1 cellular context compared by ENCODE assay signal in the genomic region with DNA sequence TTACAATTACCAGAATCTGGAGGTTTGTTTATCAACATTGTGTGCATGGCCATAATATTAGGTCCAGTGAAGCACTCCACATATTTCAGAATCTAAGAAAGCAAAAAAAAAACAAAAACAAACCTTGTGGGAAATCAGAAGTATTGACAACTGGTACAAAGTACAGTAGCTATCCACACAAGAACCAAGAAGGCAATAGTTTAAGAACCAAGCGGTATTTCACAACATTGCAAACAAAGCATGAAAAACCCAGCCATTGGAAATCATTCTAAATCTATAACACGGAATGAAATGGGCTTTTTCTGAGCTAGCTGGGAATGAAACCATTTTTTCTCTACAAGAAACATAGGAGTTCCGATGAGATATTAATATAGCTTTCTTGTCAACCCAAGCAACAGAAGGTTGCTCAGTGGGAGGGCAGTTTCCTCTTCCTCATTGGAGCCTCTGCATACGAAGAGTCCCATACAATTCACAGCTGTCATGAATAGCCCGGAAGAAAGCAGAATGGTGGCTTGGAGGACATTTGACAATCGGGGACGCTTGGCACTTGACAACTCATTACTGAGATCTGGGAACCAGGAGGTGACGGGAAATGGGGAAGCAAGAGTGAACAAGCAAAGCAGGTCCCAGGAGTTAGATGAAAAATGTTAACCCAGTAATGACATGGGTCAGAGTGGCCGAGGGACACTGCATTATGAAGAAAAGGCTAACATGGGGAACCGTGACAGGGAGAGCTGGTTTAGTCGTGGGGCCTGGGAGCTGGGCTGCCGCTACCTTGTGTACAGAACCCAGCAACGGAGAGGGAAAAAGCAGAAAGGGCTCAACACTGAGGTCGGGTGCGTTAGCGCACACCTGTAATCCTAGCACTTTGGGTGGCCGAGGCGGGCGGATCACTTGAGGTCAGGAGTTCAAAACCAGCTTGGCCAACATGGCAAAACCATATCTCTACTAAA.
TF ChIP-seq lines count a peak whose summit lies in the region.

No MANE protein-coding gene starts in this region.

TF ChIP-seq in HepG2, 621 proteins besides CTCF, POLR2A, EP300 and RAD21 (continued from another document and continues in another):
- TF ChIP-seq, protein P1, sequence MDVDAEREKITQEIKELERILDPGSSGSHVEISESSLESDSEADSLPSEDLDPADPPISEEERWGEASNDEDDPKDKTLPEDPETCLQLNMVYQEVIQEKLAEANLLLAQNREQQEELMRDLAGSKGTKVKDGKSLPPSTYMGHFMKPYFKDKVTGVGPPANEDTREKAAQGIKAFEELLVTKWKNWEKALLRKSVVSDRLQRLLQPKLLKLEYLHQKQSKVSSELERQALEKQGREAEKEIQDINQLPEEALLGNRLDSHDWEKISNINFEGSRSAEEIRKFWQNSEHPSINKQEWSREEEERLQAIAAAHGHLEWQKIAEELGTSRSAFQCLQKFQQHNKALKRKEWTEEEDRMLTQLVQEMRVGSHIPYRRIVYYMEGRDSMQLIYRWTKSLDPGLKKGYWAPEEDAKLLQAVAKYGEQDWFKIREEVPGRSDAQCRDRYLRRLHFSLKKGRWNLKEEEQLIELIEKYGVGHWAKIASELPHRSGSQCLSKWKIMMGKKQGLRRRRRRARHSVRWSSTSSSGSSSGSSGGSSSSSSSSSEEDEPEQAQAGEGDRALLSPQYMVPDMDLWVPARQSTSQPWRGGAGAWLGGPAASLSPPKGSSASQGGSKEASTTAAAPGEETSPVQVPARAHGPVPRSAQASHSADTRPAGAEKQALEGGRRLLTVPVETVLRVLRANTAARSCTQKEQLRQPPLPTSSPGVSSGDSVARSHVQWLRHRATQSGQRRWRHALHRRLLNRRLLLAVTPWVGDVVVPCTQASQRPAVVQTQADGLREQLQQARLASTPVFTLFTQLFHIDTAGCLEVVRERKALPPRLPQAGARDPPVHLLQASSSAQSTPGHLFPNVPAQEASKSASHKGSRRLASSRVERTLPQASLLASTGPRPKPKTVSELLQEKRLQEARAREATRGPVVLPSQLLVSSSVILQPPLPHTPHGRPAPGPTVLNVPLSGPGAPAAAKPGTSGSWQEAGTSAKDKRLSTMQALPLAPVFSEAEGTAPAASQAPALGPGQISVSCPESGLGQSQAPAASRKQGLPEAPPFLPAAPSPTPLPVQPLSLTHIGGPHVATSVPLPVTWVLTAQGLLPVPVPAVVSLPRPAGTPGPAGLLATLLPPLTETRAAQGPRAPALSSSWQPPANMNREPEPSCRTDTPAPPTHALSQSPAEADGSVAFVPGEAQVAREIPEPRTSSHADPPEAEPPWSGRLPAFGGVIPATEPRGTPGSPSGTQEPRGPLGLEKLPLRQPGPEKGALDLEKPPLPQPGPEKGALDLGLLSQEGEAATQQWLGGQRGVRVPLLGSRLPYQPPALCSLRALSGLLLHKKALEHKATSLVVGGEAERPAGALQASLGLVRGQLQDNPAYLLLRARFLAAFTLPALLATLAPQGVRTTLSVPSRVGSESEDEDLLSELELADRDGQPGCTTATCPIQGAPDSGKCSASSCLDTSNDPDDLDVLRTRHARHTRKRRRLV (CRISPR knock-in tag; IDR thresholded peaks at IDR 0.05), result no peak
- TF ChIP-seq ZNF562 (CRISPR knock-in tag; IDR thresholded peaks at IDR 0.05; ENCODE audit: borderline replicate concordance), result no peak
- no peak for TF ChIP-seq GABPA (IDR thresholded peaks at IDR 0.05; ENCODE audit: low read depth, low read length)
- no peak for TF ChIP-seq GABPA (CRISPR knock-in tag; IDR thresholded peaks at IDR 0.05; ENCODE audit: low read depth)
- no peak for TF ChIP-seq TAF15 (IDR thresholded peaks at IDR 0.05; ENCODE audit: low read depth, low read length, poor library complexity, severe bottlenecking)
- no peak for TF ChIP-seq ZSCAN9 (CRISPR knock-in tag; IDR thresholded peaks at IDR 0.05; ENCODE audit: borderline replicate concordance)
- no peak for TF ChIP-seq RBAK (CRISPR knock-in tag; IDR thresholded peaks at IDR 0.05)
- no peak for TF ChIP-seq TEAD3 (CRISPR knock-in tag; optimal IDR thresholded peaks at IDR 0.05; ENCODE audit: borderline replicate concordance)
- TF ChIP-seq, protein P2, sequence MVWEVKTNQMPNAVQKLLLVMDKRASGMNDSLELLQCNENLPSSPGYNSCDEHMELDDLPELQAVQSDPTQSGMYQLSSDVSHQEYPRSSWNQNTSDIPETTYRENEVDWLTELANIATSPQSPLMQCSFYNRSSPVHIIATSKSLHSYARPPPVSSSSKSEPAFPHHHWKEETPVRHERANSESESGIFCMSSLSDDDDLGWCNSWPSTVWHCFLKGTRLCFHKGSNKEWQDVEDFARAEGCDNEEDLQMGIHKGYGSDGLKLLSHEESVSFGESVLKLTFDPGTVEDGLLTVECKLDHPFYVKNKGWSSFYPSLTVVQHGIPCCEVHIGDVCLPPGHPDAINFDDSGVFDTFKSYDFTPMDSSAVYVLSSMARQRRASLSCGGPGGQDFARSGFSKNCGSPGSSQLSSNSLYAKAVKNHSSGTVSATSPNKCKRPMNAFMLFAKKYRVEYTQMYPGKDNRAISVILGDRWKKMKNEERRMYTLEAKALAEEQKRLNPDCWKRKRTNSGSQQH (CRISPR knock-in tag; IDR thresholded peaks at IDR 0.05; ENCODE audit: low read depth), result no peak
- no peak for TF ChIP-seq TOPORS (CRISPR knock-in tag; IDR thresholded peaks at IDR 0.05)
- no peak for TF ChIP-seq ZNF878 (CRISPR knock-in tag; IDR thresholded peaks at IDR 0.05)
- TF ChIP-seq MEIS1 (CRISPR knock-in tag; IDR thresholded peaks at IDR 0.05; ENCODE audit: borderline replicate concordance), result no peak
- no peak for TF ChIP-seq MYC (CRISPR knock-in tag; IDR thresholded peaks at IDR 0.05; ENCODE audit: borderline replicate concordance)
- no peak for TF ChIP-seq NFE2 (CRISPR knock-in tag; IDR thresholded peaks at IDR 0.05)
- TF ChIP-seq, protein P3, sequence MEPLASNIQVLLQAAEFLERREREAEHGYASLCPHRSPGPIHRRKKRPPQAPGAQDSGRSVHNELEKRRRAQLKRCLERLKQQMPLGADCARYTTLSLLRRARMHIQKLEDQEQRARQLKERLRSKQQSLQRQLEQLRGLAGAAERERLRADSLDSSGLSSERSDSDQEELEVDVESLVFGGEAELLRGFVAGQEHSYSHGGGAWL (CRISPR knock-in tag; IDR thresholded peaks at IDR 0.05), result no peak
- no peak for TF ChIP-seq ZNF761 (CRISPR knock-in tag; conservative IDR thresholded peaks at IDR 0.05)
- TF ChIP-seq MYNN (CRISPR knock-in tag; IDR thresholded peaks at IDR 0.05; ENCODE audit: low read depth), result no peak
- TF ChIP-seq CAMTA2 (CRISPR knock-in tag; IDR thresholded peaks at IDR 0.05; ENCODE audit: borderline replicate concordance), result no peak
- TF ChIP-seq, protein P4, sequence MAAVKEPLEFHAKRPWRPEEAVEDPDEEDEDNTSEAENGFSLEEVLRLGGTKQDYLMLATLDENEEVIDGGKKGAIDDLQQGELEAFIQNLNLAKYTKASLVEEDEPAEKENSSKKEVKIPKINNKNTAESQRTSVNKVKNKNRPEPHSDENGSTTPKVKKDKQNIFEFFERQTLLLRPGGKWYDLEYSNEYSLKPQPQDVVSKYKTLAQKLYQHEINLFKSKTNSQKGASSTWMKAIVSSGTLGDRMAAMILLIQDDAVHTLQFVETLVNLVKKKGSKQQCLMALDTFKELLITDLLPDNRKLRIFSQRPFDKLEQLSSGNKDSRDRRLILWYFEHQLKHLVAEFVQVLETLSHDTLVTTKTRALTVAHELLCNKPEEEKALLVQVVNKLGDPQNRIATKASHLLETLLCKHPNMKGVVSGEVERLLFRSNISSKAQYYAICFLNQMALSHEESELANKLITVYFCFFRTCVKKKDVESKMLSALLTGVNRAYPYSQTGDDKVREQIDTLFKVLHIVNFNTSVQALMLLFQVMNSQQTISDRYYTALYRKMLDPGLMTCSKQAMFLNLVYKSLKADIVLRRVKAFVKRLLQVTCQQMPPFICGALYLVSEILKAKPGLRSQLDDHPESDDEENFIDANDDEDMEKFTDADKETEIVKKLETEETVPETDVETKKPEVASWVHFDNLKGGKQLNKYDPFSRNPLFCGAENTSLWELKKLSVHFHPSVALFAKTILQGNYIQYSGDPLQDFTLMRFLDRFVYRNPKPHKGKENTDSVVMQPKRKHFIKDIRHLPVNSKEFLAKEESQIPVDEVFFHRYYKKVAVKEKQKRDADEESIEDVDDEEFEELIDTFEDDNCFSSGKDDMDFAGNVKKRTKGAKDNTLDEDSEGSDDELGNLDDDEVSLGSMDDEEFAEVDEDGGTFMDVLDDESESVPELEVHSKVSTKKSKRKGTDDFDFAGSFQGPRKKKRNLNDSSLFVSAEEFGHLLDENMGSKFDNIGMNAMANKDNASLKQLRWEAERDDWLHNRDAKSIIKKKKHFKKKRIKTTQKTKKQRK (IDR thresholded peaks at IDR 0.05; ENCODE audit: low read length), result no peak
- TF ChIP-seq, protein P5, sequence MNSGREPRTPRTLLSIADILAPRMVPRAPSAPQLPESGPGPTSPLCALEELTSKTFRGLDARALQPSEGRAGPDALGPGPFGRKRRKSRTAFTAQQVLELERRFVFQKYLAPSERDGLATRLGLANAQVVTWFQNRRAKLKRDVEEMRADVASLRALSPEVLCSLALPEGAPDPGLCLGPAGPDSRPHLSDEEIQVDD (CRISPR knock-in tag; IDR thresholded peaks at IDR 0.05; ENCODE audit: borderline replicate concordance), result no peak
- TF ChIP-seq ZNF253 (CRISPR knock-in tag; IDR thresholded peaks at IDR 0.05; ENCODE audit: borderline replicate concordance), result no peak
- TF ChIP-seq, protein P6, sequence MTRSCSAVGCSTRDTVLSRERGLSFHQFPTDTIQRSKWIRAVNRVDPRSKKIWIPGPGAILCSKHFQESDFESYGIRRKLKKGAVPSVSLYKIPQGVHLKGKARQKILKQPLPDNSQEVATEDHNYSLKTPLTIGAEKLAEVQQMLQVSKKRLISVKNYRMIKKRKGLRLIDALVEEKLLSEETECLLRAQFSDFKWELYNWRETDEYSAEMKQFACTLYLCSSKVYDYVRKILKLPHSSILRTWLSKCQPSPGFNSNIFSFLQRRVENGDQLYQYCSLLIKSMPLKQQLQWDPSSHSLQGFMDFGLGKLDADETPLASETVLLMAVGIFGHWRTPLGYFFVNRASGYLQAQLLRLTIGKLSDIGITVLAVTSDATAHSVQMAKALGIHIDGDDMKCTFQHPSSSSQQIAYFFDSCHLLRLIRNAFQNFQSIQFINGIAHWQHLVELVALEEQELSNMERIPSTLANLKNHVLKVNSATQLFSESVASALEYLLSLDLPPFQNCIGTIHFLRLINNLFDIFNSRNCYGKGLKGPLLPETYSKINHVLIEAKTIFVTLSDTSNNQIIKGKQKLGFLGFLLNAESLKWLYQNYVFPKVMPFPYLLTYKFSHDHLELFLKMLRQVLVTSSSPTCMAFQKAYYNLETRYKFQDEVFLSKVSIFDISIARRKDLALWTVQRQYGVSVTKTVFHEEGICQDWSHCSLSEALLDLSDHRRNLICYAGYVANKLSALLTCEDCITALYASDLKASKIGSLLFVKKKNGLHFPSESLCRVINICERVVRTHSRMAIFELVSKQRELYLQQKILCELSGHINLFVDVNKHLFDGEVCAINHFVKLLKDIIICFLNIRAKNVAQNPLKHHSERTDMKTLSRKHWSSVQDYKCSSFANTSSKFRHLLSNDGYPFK (CRISPR knock-in tag; IDR thresholded peaks at IDR 0.05; ENCODE audit: borderline replicate concordance), result no peak
- TF ChIP-seq ARID2 (CRISPR knock-in tag; IDR thresholded peaks at IDR 0.05; ENCODE audit: borderline replicate concordance), result 0 out of 2 replicates have a peak, but pooled peaks have one; percentile 46
- TF ChIP-seq ETV6 (CRISPR knock-in tag; conservative IDR thresholded peaks at IDR 0.05), result no peak
- TF ChIP-seq ZNF629 (CRISPR knock-in tag; conservative IDR thresholded peaks at IDR 0.05), result no peak
- TF ChIP-seq SIN3B (IDR thresholded peaks at IDR 0.05; ENCODE audit: low read length), result no peak
- TF ChIP-seq, protein P7, sequence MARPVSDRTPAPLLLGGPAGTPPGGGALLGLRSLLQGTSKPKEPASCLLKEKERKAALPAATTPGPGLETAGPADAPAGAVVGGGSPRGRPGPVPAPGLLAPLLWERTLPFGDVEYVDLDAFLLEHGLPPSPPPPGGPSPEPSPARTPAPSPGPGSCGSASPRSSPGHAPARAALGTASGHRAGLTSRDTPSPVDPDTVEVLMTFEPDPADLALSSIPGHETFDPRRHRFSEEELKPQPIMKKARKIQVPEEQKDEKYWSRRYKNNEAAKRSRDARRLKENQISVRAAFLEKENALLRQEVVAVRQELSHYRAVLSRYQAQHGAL (CRISPR knock-in tag; IDR thresholded peaks at IDR 0.05; ENCODE audit: not compliant biosample characterization), result no peak
- TF ChIP-seq, protein P8, sequence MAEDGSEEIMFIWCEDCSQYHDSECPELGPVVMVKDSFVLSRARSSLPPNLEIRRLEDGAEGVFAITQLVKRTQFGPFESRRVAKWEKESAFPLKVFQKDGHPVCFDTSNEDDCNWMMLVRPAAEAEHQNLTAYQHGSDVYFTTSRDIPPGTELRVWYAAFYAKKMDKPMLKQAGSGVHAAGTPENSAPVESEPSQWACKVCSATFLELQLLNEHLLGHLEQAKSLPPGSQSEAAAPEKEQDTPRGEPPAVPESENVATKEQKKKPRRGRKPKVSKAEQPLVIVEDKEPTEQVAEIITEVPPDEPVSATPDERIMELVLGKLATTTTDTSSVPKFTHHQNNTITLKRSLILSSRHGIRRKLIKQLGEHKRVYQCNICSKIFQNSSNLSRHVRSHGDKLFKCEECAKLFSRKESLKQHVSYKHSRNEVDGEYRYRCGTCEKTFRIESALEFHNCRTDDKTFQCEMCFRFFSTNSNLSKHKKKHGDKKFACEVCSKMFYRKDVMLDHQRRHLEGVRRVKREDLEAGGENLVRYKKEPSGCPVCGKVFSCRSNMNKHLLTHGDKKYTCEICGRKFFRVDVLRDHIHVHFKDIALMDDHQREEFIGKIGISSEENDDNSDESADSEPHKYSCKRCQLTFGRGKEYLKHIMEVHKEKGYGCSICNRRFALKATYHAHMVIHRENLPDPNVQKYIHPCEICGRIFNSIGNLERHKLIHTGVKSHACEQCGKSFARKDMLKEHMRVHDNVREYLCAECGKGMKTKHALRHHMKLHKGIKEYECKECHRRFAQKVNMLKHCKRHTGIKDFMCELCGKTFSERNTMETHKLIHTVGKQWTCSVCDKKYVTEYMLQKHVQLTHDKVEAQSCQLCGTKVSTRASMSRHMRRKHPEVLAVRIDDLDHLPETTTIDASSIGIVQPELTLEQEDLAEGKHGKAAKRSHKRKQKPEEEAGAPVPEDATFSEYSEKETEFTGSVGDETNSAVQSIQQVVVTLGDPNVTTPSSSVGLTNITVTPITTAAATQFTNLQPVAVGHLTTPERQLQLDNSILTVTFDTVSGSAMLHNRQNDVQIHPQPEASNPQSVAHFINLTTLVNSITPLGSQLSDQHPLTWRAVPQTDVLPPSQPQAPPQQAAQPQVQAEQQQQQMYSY (CRISPR knock-in tag; IDR thresholded peaks at IDR 0.05), result no peak
- TF ChIP-seq, protein P9, sequence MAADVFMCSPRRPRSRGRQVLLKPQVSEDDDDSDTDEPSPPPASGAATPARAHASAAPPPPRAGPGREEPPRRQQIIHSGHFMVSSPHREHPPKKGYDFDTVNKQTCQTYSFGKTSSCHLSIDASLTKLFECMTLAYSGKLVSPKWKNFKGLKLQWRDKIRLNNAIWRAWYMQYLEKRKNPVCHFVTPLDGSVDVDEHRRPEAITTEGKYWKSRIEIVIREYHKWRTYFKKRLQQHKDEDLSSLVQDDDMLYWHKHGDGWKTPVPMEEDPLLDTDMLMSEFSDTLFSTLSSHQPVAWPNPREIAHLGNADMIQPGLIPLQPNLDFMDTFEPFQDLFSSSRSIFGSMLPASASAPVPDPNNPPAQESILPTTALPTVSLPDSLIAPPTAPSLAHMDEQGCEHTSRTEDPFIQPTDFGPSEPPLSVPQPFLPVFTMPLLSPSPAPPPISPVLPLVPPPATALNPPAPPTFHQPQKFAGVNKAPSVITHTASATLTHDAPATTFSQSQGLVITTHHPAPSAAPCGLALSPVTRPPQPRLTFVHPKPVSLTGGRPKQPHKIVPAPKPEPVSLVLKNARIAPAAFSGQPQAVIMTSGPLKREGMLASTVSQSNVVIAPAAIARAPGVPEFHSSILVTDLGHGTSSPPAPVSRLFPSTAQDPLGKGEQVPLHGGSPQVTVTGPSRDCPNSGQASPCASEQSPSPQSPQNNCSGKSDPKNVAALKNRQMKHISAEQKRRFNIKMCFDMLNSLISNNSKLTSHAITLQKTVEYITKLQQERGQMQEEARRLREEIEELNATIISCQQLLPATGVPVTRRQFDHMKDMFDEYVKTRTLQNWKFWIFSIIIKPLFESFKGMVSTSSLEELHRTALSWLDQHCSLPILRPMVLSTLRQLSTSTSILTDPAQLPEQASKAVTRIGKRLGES (CRISPR knock-in tag; IDR thresholded peaks at IDR 0.05; ENCODE audit: borderline replicate concordance), result no peak
